Comparison of ENCODE assay signal across 2 cellular contexts in genomic region chr17:28469376-28469775, GRCh38.
TF ChIP-seq lines count a peak whose summit lies in the region.

No MANE protein-coding gene starts in this region.

TF ChIP-seq in GM23338, 12 proteins besides CTCF, POLR2A, EP300 and RAD21:
- TF ChIP-seq EZH2 (IDR thresholded peaks at IDR 0.05; ENCODE audit: low read depth, unreplicated experiment) = no peak
- TF ChIP-seq EZH2phosphoT487 (IDR thresholded peaks at IDR 0.05; ENCODE audit: unreplicated experiment) = no peak

TF ChIP-seq in GM12878, 131 proteins besides CTCF, POLR2A, EP300 and RAD21:
- no peak for TF ChIP-seq SMAD5 (IDR thresholded peaks at IDR 0.05; ENCODE audit: low read depth)
- TF ChIP-seq NFXL1 (IDR thresholded peaks at IDR 0.05; ENCODE audit: borderline replicate concordance) = no peak
- no peak for TF ChIP-seq WRNIP1 (IDR thresholded peaks at IDR 0.05; ENCODE audit: borderline replicate concordance, low read depth, low read length)
- TF ChIP-seq, protein P1, sequence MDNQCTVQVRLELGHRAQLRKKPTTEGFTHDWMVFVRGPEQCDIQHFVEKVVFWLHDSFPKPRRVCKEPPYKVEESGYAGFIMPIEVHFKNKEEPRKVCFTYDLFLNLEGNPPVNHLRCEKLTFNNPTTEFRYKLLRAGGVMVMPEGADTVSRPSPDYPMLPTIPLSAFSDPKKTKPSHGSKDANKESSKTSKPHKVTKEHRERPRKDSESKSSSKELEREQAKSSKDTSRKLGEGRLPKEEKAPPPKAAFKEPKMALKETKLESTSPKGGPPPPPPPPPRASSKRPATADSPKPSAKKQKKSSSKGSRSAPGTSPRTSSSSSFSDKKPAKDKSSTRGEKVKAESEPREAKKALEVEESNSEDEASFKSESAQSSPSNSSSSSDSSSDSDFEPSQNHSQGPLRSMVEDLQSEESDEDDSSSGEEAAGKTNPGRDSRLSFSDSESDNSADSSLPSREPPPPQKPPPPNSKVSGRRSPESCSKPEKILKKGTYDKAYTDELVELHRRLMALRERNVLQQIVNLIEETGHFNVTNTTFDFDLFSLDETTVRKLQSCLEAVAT (IDR thresholded peaks at IDR 0.05) = no peak
- no peak for TF ChIP-seq FOXK2 (IDR thresholded peaks at IDR 0.05)
- TF ChIP-seq TAF1 (IDR thresholded peaks at IDR 0.05; ENCODE audit: borderline replicate concordance, low read depth, low read length) = no peak
- no peak for TF ChIP-seq CEBPZ (IDR thresholded peaks at IDR 0.05; ENCODE audit: low read depth, low read length)
- TF ChIP-seq PML (IDR thresholded peaks at IDR 0.05; ENCODE audit: low read length) = no peak
- TF ChIP-seq, protein P2, sequence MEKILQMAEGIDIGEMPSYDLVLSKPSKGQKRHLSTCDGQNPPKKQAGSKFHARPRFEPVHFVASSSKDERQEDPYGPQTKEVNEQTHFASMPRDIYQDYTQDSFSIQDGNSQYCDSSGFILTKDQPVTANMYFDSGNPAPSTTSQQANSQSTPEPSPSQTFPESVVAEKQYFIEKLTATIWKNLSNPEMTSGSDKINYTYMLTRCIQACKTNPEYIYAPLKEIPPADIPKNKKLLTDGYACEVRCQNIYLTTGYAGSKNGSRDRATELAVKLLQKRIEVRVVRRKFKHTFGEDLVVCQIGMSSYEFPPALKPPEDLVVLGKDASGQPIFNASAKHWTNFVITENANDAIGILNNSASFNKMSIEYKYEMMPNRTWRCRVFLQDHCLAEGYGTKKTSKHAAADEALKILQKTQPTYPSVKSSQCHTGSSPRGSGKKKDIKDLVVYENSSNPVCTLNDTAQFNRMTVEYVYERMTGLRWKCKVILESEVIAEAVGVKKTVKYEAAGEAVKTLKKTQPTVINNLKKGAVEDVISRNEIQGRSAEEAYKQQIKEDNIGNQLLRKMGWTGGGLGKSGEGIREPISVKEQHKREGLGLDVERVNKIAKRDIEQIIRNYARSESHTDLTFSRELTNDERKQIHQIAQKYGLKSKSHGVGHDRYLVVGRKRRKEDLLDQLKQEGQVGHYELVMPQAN (conservative IDR thresholded peaks at IDR 0.05) = no peak
- TF ChIP-seq IRF3 (IDR thresholded peaks at IDR 0.05) = no peak
- TF ChIP-seq HDGF (IDR thresholded peaks at IDR 0.05) = no peak
- TF ChIP-seq BCL11A (IDR thresholded peaks at IDR 0.05; ENCODE audit: low read depth, low read length) = no peak
- no peak for TF ChIP-seq HDAC2 (IDR thresholded peaks at IDR 0.05)
- TF ChIP-seq CEBPB (IDR thresholded peaks at IDR 0.05; ENCODE audit: borderline replicate concordance in 1 of 2, low read depth in 2 of 2, low read length in 2 of 2) = no peak
- TF ChIP-seq BMI1 (IDR thresholded peaks at IDR 0.05; ENCODE audit: borderline replicate concordance) = no peak
- TF ChIP-seq NR2F1 (conservative IDR thresholded peaks at IDR 0.05) = no peak
- no peak for TF ChIP-seq PAX8 (IDR thresholded peaks at IDR 0.05)
- TF ChIP-seq NR2C1 (IDR thresholded peaks at IDR 0.05) = no peak
- TF ChIP-seq KAT2A (conservative IDR thresholded peaks at IDR 0.05; ENCODE audit: control insufficient read depth, low read depth, low read length) = no peak
TF ChIP-seq in GM12878: peak in this region for 0.
